Comparison of ENCODE assay signal across 27 cellular contexts in the genomic region with DNA sequence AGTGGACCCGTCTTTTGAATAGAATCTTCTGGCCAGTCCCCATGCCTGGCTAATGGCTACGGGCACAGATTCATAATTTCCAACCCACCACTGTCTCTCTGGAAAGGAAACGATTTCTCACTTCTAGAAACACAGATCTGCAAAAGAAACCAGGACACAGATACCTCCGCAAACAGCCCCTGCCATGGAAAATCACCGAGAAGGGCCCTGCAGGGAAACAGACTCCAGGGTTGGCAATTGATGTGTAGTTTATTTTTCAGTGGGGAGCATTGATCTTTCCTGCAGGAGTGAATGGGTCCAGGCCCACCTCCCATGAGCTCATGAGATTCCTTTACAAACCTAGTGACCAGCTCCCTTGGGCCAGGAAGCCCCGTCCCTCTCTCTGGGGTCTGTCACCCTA.
"Had no signal": no experiment of that assay in that cellular context is flagged by ENCODE, and none has a peak within 500 bp of the region (broad histone marks: within the 10 kb centered on the region; RNA-seq: fewer than 3 reads in every experiment).

No MANE protein-coding gene starts in this region.

- H3K4me1 Mint-ChIP-seq: immature natural killer cell; naive thymus-derived CD8-positive, alpha-beta T cell; stimulated activated effector memory CD8-positive, alpha-beta T cell treated with anti-CD3 and anti-CD28 coated beads, Interleukin-12 subunit alpha, Interleukin-12 subunit beta, amount 100 ng/mL, for 72 hours had no signal

- H3K9me3 ChIP-seq: gastroesophageal sphincter, heart left ventricle, lower lobe of right lung, neutrophil, stomach, testis, tibial artery, upper lobe of left lung had no signal

- H2AFZ ChIP-seq: parathyroid adenoma had no signal

- H3K36me3 Mint-ChIP-seq: immature natural killer cell; naive thymus-derived CD8-positive, alpha-beta T cell; stimulated activated effector memory CD8-positive, alpha-beta T cell treated with anti-CD3 and anti-CD28 coated beads, Interleukin-12 subunit alpha, Interleukin-12 subunit beta, amount 100 ng/mL, for 72 hours had no signal

- H3K4me3 Mint-ChIP-seq: immature natural killer cell; naive thymus-derived CD8-positive, alpha-beta T cell; nephron progenitor cell; stimulated activated effector memory CD8-positive, alpha-beta T cell treated with anti-CD3 and anti-CD28 coated beads, Interleukin-12 subunit alpha, Interleukin-12 subunit beta, amount 100 ng/mL, for 72 hours had no signal

- ATAC-seq: esophagus mucosa; gastroesophageal sphincter; heart left ventricle; left ventricle myocardium superior; lower lobe of right lung; naive thymus-derived CD8-positive, alpha-beta T cell; sciatic nerve; stimulated activated effector memory CD8-positive, alpha-beta T cell treated with anti-CD3 and anti-CD28 coated beads, Interleukin-12 subunit alpha, Interleukin-12 subunit beta, amount 100 ng/mL, for 72 hours had no signal

- H3K27me3 ChIP-seq: testis had no signal

- H3K4me1 ChIP-seq: gastroesophageal sphincter, lower lobe of right lung, parathyroid adenoma, stomach, testis, tibial artery, upper lobe of left lung had no signal

- H3K9ac ChIP-seq: parathyroid adenoma had no signal

- H3K36me3 ChIP-seq: gastroesophageal sphincter, heart left ventricle, lower lobe of right lung, neutrophil, stomach, tibial artery, upper lobe of left lung had no signal

- H3K9me3 Mint-ChIP-seq: immature natural killer cell; naive thymus-derived CD8-positive, alpha-beta T cell; nephron progenitor cell; stimulated activated effector memory CD8-positive, alpha-beta T cell treated with anti-CD3 and anti-CD28 coated beads, Interleukin-12 subunit alpha, Interleukin-12 subunit beta, amount 100 ng/mL, for 72 hours had no signal

- H3K27ac Mint-ChIP-seq: immature natural killer cell; naive thymus-derived CD8-positive, alpha-beta T cell; nephron progenitor cell; progenitor cell of endocrine pancreas; stimulated activated effector memory CD8-positive, alpha-beta T cell treated with anti-CD3 and anti-CD28 coated beads, Interleukin-12 subunit alpha, Interleukin-12 subunit beta, amount 100 ng/mL, for 72 hours had no signal

- H3K27ac ChIP-seq: epithelial cell of prostate, gastroesophageal sphincter, heart left ventricle, lower lobe of right lung, neutrophil, parathyroid adenoma, stomach, testis, tibial artery, upper lobe of left lung had no signal

- H3K79me2 ChIP-seq: parathyroid adenoma had no signal

- H3K4me3 ChIP-seq: gastroesophageal sphincter, heart left ventricle, lower lobe of right lung, smooth muscle cell, stomach, testis, tibial artery, upper lobe of left lung had no signal

- DNase-seq: cortex of kidney; effector CD4-positive, alpha-beta T cell; foreskin fibroblast; heart left ventricle; hippocampal formation; immature natural killer cell; left ventricle myocardium superior; lower lobe of right lung; naive thymus-derived CD8-positive, alpha-beta T cell; nephron progenitor cell; stimulated activated CD4-positive, alpha-beta T cell treated with anti-CD3 and anti-CD28 coated beads, Interleukin-12 subunit alpha, Interleukin-12 subunit beta, amount 100 ng/mL, for 4 hours; stimulated activated CD4-positive, alpha-beta T cell treated with anti-CD3 and anti-CD28 coated beads, Interleukin-1b, Interleukin-23, amount 100 ng/mL, for 48 hours; stimulated activated CD4-positive, alpha-beta T cell treated with anti-CD3 and anti-CD28 coated beads, Interleukin-4, amount 100 ng/mL, for 1 hour; stimulated activated naive CD4-positive, alpha-beta T cell treated with Interleukin-2 at 50 U/mL for 16 hours; stomach; testis; tibial artery; upper lobe of left lung had no signal

- H3K4me2 ChIP-seq: smooth muscle cell had no signal
